9 cellular contexts compared by ENCODE assay signal in genomic region chr6:3226422-3227362, GRCh38. TPM values are rescaled to one million over a fixed set of nuclear protein-coding genes. Genes with fewer than 3 reads are reported as not detected.
DNase-seq lines count a peak whose midpoint lies in the region; ATAC-seq and TF ChIP-seq lines count a peak whose summit lies in the region.
"Had no signal": no experiment of that assay in that cellular context is flagged by ENCODE, and none has a peak within 500 bp of the region (broad histone marks: within the 10 kb centered on the region; RNA-seq: fewer than 3 reads in every experiment).

No MANE protein-coding gene starts in this region.

- H3K9me3 ChIP-seq in subcutaneous abdominal adipose tissue (ENCODE audit: control insufficient read depth in 5 of 5, low read length in 5 of 5) = no peaks in the 10 kb centered on the region

- H3K36me3 Mint-ChIP-seq in activated naive CD4-positive, alpha-beta T cell treated with anti-CD3 and anti-CD28 coated beads for 36 hours (ENCODE audit: low read depth) = peaks cover 1% of the 10 kb centered on the region

- H3K4me3 Mint-ChIP-seq in activated naive CD4-positive, alpha-beta T cell treated with anti-CD3 and anti-CD28 coated beads for 36 hours = peak overlapping the region; percentile 60

- H3K27ac ChIP-seq in brain microvascular endothelial cell (no peak overlapping the region), layer of hippocampus (ENCODE audit: low read depth, low read length) (peak overlapping the region; percentile 62), subcutaneous abdominal adipose tissue (ENCODE audit: low read depth, low read length) (no peak overlapping the region)
- H3K27ac ChIP-seq: epithelial cell of prostate had no signal

- peak overlapping the region; percentile 39 for H3K4me3 ChIP-seq in brain microvascular endothelial cell (ENCODE audit: low read depth, low read length)
- H3K4me3 ChIP-seq in subcutaneous abdominal adipose tissue (ENCODE audit: low read depth in 1 of 5, low read length in 5 of 5) = peak overlapping the region in 4 of 5 donors; percentile 45 to 67 (median 59)

- peaks cover 60% of the 10 kb centered on the region for H3K27me3 Mint-ChIP-seq in activated naive CD4-positive, alpha-beta T cell treated with anti-CD3 and anti-CD28 coated beads for 36 hours (ENCODE audit: low read depth)

- in situ Hi-C loops in brain microvascular endothelial cell (cut with HindIII; ENCODE audit: low pct_ligation_motif_present, low sequenced_read_pairs) = no loop called here

- H3K9ac ChIP-seq in subcutaneous abdominal adipose tissue (ENCODE audit: low read length in 5 of 5) = peak overlapping the region in 4 of 5 donors; percentile 13 to 40 (median 24)

- peaks cover 5% of the 10 kb centered on the region for H3K9me3 Mint-ChIP-seq in activated naive CD4-positive, alpha-beta T cell treated with anti-CD3 and anti-CD28 coated beads for 36 hours

- intact Hi-C loops in activated naive CD4-positive, alpha-beta T cell treated with anti-CD3 and anti-CD28 coated beads for 36 hours (cut with micrococcal nuclease) = no loop called here

- H3K36me3 ChIP-seq in brain microvascular endothelial cell (replicated peaks) (no peaks in the 10 kb centered on the region), subcutaneous abdominal adipose tissue (ENCODE audit: control insufficient read depth in 5 of 5, insufficient read depth in 5 of 5, low read length in 5 of 5) (no peaks in the 10 kb centered on the region)

- no peak for DNase-seq in activated naive CD4-positive, alpha-beta T cell treated with anti-CD3 and anti-CD28 coated beads for 36 hours
- no peak for DNase-seq in activated naive CD4-positive, alpha-beta T cell treated with Interleukin-2 at 50 U/mL for 16 hours
- DNase-seq in NCI-H69 (lab: John Stamatoyannopoulos, UW) (peak; percentile 73), brain microvascular endothelial cell (no peak)
- DNase-seq in stimulated activated CD4-positive, alpha-beta T cell treated with anti-CD3 and anti-CD28 coated beads, Interleukin-2, amount 100 ng/mL, for 48 hours = no peak

- CTCF ChIA-PET in activated naive CD4-positive, alpha-beta T cell treated with anti-CD3 and anti-CD28 coated beads for 36 hours (lab: Charles Lee) = interaction anchor here (0.6 to 1.1 kb wide), 2 partner anchors 25 to 198 kb away, joined by 4 read pairs; no protein-coding TSS in a partner anchor

- H3K4me1 ChIP-seq in subcutaneous abdominal adipose tissue (ENCODE audit: control insufficient read depth in 5 of 5, insufficient read depth in 5 of 5, low read length in 5 of 5) = peaks cover 0 to 52% (median 49%) of the 10 kb centered on the region in 5 donors

- ATAC-seq in HG03039 (IDR thresholded peaks at IDR 0.05; ENCODE audit: unreplicated experiment) = no peak

- no peak overlapping the region for H3K27ac Mint-ChIP-seq in activated naive CD4-positive, alpha-beta T cell treated with anti-CD3 and anti-CD28 coated beads for 36 hours

- H3K27me3 ChIP-seq in brain microvascular endothelial cell (replicated peaks) = peaks cover 46% of the 10 kb centered on the region
- H3K27me3 ChIP-seq in layer of hippocampus (ENCODE audit: control insufficient read depth, insufficient read depth, low read length) = peaks cover 36% of the 10 kb centered on the region
- H3K27me3 ChIP-seq in subcutaneous abdominal adipose tissue (ENCODE audit: control insufficient read depth in 5 of 5, insufficient read depth in 4 of 5, low read length in 5 of 5) = peaks cover 15 to 43% (median 35%) of the 10 kb centered on the region in 5 donors

- H3K4me1 Mint-ChIP-seq in activated naive CD4-positive, alpha-beta T cell treated with anti-CD3 and anti-CD28 coated beads for 36 hours (ENCODE audit: low read depth) = peaks cover 37% of the 10 kb centered on the region

- TF ChIP-seq CTCF in brain microvascular endothelial cell (IDR thresholded peaks at IDR 0.05; ENCODE audit: low read depth, low read length, missing control alignments) = no peak

RNA-seq across cellular contexts. Expression of gene TUBB2B, which starts 0.8 kb away (rescaled TPM):
- under 1 TPM in 1 of 2 experiments, not detected in 1; 0.12 TPM for total RNA-seq in activated naive CD4-positive, alpha-beta T cell treated with anti-CD3 and anti-CD28 coated beads for 36 hours

RNA-seq across cellular contexts. Expression of gene PSMG4, which starts 32.1 kb away (rescaled TPM):
- total RNA-seq in activated naive CD4-positive, alpha-beta T cell treated with anti-CD3 and anti-CD28 coated beads for 36 hours = 10 to 100 TPM; 23.9 to 26.2 TPM
